1 cellular context compared by ENCODE assay signal in genomic region chr1:172717722-172718455, GRCh38.
A peak's percentile ranks its signal among the peaks of the same experiment; 100 is the strongest.
TF ChIP-seq lines count a peak whose summit lies in the region.

No MANE protein-coding gene starts in this region.

TF ChIP-seq in K562, 482 proteins besides CTCF, POLR2A, EP300 and RAD21 (continued from another document):
- TF ChIP-seq TEAD1 (CRISPR knock-in tag; IDR thresholded peaks at IDR 0.05) (peak in 1 of 2 experiments; percentile 68; a peak in 1 of 4 replicates), POLR2H (tag; IDR thresholded peaks at IDR 0.05; ENCODE audit: low read depth) (0 out of 2 replicates have a peak, but pooled peaks have one; percentile 14), MEIS2 (IDR thresholded peaks at IDR 0.05; ENCODE audit: partially characterized antibody) (peak; percentile 26)
TF ChIP-seq in K562: peak in this region for 78.
